ENCODE assay signal across 2 cellular contexts in the genomic region with DNA sequence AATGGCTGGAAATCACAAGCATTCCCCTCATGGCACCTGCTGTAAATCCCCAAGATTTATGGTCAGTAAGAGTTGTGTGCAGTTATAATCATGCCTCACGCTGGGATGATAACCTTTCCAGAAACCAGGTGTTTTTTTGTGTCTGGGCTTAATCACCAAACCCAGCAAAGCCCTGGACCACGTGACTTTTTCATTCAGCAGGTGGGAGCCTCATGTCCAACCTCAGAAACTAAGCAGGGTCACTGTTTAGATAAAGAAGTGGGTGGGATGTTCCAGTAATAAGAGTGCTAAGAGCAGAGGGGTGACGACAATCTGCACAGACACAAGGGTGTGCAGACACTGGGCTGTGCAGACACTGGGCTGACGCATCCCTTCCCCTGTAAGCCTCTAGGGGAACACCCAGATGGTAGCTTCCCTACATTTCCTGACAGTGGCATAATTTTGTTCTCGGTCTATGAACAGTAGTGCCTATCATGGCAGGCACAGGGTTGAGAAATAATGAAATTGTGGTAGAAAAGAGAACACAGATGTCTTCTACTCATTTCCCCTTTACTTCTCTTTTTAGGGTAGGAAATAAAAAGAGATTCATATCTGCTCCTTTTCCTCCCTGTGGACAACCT.
TF ChIP-seq lines count a peak whose summit lies in the region.

No MANE protein-coding gene starts in this region.

TF ChIP-seq in IMR-90, 13 proteins besides CTCF, POLR2A, EP300 and RAD21 (continued from another document):
- TF ChIP-seq, protein P1, sequence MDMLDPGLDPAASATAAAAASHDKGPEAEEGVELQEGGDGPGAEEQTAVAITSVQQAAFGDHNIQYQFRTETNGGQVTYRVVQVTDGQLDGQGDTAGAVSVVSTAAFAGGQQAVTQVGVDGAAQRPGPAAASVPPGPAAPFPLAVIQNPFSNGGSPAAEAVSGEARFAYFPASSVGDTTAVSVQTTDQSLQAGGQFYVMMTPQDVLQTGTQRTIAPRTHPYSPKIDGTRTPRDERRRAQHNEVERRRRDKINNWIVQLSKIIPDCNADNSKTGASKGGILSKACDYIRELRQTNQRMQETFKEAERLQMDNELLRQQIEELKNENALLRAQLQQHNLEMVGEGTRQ (IDR thresholded peaks at IDR 0.05; ENCODE audit: low read depth, low read length) = peak; percentile 22; the same call in 1 of the 2 replicates
TF ChIP-seq in IMR-90: peak in this region for 1.

TF ChIP-seq in HepG2, 621 proteins besides CTCF, POLR2A, EP300 and RAD21 (continued from another document):
- TF ChIP-seq CENPX (CRISPR knock-in tag; IDR thresholded peaks at IDR 0.05) (no peak), ZNF34 (CRISPR knock-in tag; IDR thresholded peaks at IDR 0.05; ENCODE audit: borderline replicate concordance) (no peak)
- TF ChIP-seq, protein P2, sequence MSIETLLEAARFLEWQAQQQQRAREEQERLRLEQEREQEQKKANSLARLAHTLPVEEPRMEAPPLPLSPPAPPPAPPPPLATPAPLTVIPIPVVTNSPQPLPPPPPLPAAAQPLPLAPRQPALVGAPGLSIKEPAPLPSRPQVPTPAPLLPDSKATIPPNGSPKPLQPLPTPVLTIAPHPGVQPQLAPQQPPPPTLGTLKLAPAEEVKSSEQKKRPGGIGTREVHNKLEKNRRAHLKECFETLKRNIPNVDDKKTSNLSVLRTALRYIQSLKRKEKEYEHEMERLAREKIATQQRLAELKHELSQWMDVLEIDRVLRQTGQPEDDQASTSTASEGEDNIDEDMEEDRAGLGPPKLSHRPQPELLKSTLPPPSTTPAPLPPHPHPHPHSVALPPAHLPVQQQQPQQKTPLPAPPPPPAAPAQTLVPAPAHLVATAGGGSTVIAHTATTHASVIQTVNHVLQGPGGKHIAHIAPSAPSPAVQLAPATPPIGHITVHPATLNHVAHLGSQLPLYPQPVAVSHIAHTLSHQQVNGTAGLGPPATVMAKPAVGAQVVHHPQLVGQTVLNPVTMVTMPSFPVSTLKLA (IDR thresholded peaks at IDR 0.05) = peak; percentile 94
